Comparison of ENCODE assay signal across 6 cellular contexts in genomic region chrY:17827155-17827554, GRCh38. TPM values are rescaled to one million over a fixed set of nuclear protein-coding genes. Genes with fewer than 3 reads are reported as not detected.
"Had no signal": no experiment of that assay in that cellular context is flagged by ENCODE, and none has a peak within 500 bp of the region (broad histone marks: within the 10 kb centered on the region; RNA-seq: fewer than 3 reads in every experiment).

No MANE protein-coding gene starts in this region.

RNA-seq across cellular contexts. Expression of gene CDY2B, which starts 52.9 kb away (rescaled TPM):
- total RNA-seq: HepG2, HT-29, HT1080, IMR-90, K562 had no signal
- polyA plus RNA-seq: HepG2, IgD-negative memory B cell, IMR-90, K562 had no signal
